In genomic region chr13:109331898-109332297, GRCh38 we compare ENCODE assay signal across 11 cellular contexts.
DNase-seq lines count a peak whose midpoint lies in the region; ATAC-seq and TF ChIP-seq lines count a peak whose summit lies in the region.
"Had no signal": no experiment of that assay in that cellular context is flagged by ENCODE, and none has a peak within 500 bp of the region (broad histone marks: within the 10 kb centered on the region; RNA-seq: fewer than 3 reads in every experiment).

No MANE protein-coding gene starts in this region.

- H3K9me3 ChIP-seq in left ventricle myocardium inferior (replicated peaks) (no peaks in the 10 kb centered on the region), H9 (ENCODE audit: control insufficient read depth, low read depth, low read length) (no peaks in the 10 kb centered on the region)
- H3K9me3 ChIP-seq: spleen had no signal

- no peak overlapping the region for H2BK12ac ChIP-seq in H9 (ENCODE audit: insufficient read length, low read depth, low read length)

- no peak overlapping the region for H3K4me3 Mint-ChIP-seq in H9

- no peak overlapping the region for H3K9ac ChIP-seq in H9 (ENCODE audit: extremely low read depth, insufficient read length, low read length)

- no peaks in the 10 kb centered on the region for H3K9me3 Mint-ChIP-seq in H9

- no peak overlapping the region for H4K91ac ChIP-seq in H9 (ENCODE audit: insufficient read length, low read depth, low read length)

- H3K27ac ChIP-seq in left ventricle myocardium inferior (replicated peaks) (no peak overlapping the region), H9 (ENCODE audit: insufficient read length, low read depth, low read length) (no peak overlapping the region)
- H3K27ac ChIP-seq: 22Rv1, spleen had no signal

- H3K4ac ChIP-seq in H9 (ENCODE audit: low read depth, low read length) = no peak overlapping the region

- H3K27me3 ChIP-seq in left ventricle myocardium inferior (ENCODE audit: low read depth) = no peaks in the 10 kb centered on the region
- no peaks in the 10 kb centered on the region for H3K27me3 ChIP-seq in H9 (ENCODE audit: insufficient read depth, low read length)

- no peaks in the 10 kb centered on the region for H3K36me3 Mint-ChIP-seq in H9 (ENCODE audit: insufficient read depth in 1 of 3, low read depth in 3 of 3)

- H3K79me1 ChIP-seq in H9 (ENCODE audit: insufficient read depth, low read depth, low read length, poor library complexity, severe bottlenecking) = no peaks in the 10 kb centered on the region

- H2AK5ac ChIP-seq in H9 (ENCODE audit: insufficient read length, low read length) = no peak overlapping the region

- intact Hi-C loops in left cardiac atrium (cut with DNase I) = no loop called here
- intact Hi-C loops in left ventricle myocardium inferior (cut with micrococcal nuclease) = no loop called here

- no peak for TF ChIP-seq CTCF in left ventricle myocardium inferior (IDR thresholded peaks at IDR 0.05; ENCODE audit: borderline replicate concordance)
- no peak for TF ChIP-seq CTCF in fibroblast of villous mesenchyme (IDR thresholded peaks at IDR 0.05; ENCODE audit: insufficient read depth, low read depth, low read length)
- TF ChIP-seq CTCF in H9 (conservative IDR thresholded peaks at IDR 0.05) = no peak

- peaks cover 4 to 5% of the 10 kb centered on the region in 2 experiments; a peak in 3 of 4 replicates for H3K4me1 Mint-ChIP-seq in H9

- no peak overlapping the region for H2BK20ac ChIP-seq in H9 (ENCODE audit: low read depth, low read length, poor library complexity, severe bottlenecking)

- ATAC-seq in left cardiac atrium = peak; percentile 26 to 27
- ATAC-seq in HG03432 (IDR thresholded peaks at IDR 0.05; ENCODE audit: unreplicated experiment) = no peak
- ATAC-seq in HG03135 (IDR thresholded peaks at IDR 0.05; ENCODE audit: unreplicated experiment) = no peak

- H3K36me3 ChIP-seq in left ventricle myocardium inferior = no peaks in the 10 kb centered on the region
- H3K36me3 ChIP-seq: spleen had no signal

- peaks cover 3% of the 10 kb centered on the region for H3K4me1 ChIP-seq in left ventricle myocardium inferior
- H3K4me1 ChIP-seq in H9 (ENCODE audit: insufficient read depth, low read length) = no peaks in the 10 kb centered on the region
- H3K4me1 ChIP-seq: spleen had no signal

- H2BK5ac ChIP-seq in H9 (ENCODE audit: insufficient read length, low read length) = no peak overlapping the region

- DNase-seq in left cardiac atrium = no peak
- DNase-seq in left ventricle myocardium inferior = no peak
- peak; percentile 96 for DNase-seq in NCI-H748 treated with DMSO at 0.1 percent for 48 hours (lab: John Stamatoyannopoulos, UW)
- peak; percentile 96 for DNase-seq in fibroblast of villous mesenchyme (ENCODE audit: low read depth)
- no peak for DNase-seq in MV-4-11 (lab: John Stamatoyannopoulos, UW)
- DNase-seq in H9 = no peak
- DNase-seq: central memory CD4-positive, alpha-beta T cell; spleen had no signal

- H2AFZ ChIP-seq in H9 (ENCODE audit: low read length) = no peak overlapping the region

- H3K56ac ChIP-seq in H9 (ENCODE audit: insufficient read length, low read depth, low read length) = no peak overlapping the region

- H3K18ac ChIP-seq in H9 (ENCODE audit: insufficient read length, low read depth, low read length) = no peak overlapping the region

- no peaks in the 10 kb centered on the region for H3K79me2 ChIP-seq in H9 (ENCODE audit: insufficient read depth, low read length)

- H3T11ph ChIP-seq in H9 (ENCODE audit: low read length) = no peak overlapping the region

- no peak overlapping the region for H3K14ac ChIP-seq in H9 (ENCODE audit: insufficient read depth, low read length)

- WGBS in H9 (ENCODE audit: extremely low coverage, insufficient read length, low lambda C conversion rate) = no CpG with 5 or more reads among the region's 11 CpGs

- no peak overlapping the region for H4K8ac ChIP-seq in H9 (replicated peaks; ENCODE audit: insufficient read length, low read depth, low read length)

- no peaks in the 10 kb centered on the region for H4K20me1 ChIP-seq in H9 (ENCODE audit: control insufficient read depth, insufficient read depth, insufficient read length)

- H3K4me3 ChIP-seq in left ventricle myocardium inferior = no peak overlapping the region
- no peak overlapping the region for H3K4me3 ChIP-seq in fibroblast of villous mesenchyme (ENCODE audit: low read depth, low read length)
- H3K4me3 ChIP-seq: spleen had no signal

- no peak overlapping the region for H3K4me2 ChIP-seq in H9 (ENCODE audit: insufficient read depth, insufficient read length, low read length)

- no peak overlapping the region for H3K23ac ChIP-seq in H9 (ENCODE audit: insufficient read length, low read depth, low read length)

- H3K27me3 Mint-ChIP-seq in H9 (ENCODE audit: low read depth) = no peaks in the 10 kb centered on the region

- H3K23me2 ChIP-seq in H9 (ENCODE audit: insufficient read length, low read depth, low read length, poor library complexity, severe bottlenecking) = no peaks in the 10 kb centered on the region

- no peak overlapping the region for H3K27ac Mint-ChIP-seq in H9

- H2BK120ac ChIP-seq in H9 (ENCODE audit: low read depth, low read length, poor library complexity, severe bottlenecking) = no peak overlapping the region

- H2BK15ac ChIP-seq in H9 (ENCODE audit: low read depth, low read length) = no peak overlapping the region

- no peak overlapping the region for H4K5ac ChIP-seq in H9 (ENCODE audit: insufficient read length, low read depth, low read length)

Comparison
In these comparisons a context has a peak if more than half of its experiments do, and no peak if none do; other contexts are left out.
1. ATAC-seq: peak in left cardiac atrium (2 of 2); none in HG03432 (single experiment) and HG03135 (single experiment).
2. DNase-seq: peak in NCI-H748 treated with DMSO at 0.1 percent for 48 hours (single experiment) and fibroblast of villous mesenchyme (single experiment); none in left cardiac atrium (single experiment), left ventricle myocardium inferior (single experiment), MV-4-11 (single experiment) and H9 (single experiment).